Comparison of ENCODE assay signal across 17 cellular contexts in genomic region chr6:45617441-45617840, GRCh38.
A peak's percentile ranks its signal among the peaks of the same experiment; 100 is the strongest.
DNase-seq lines count a peak whose midpoint lies in the region; ATAC-seq and TF ChIP-seq lines count a peak whose summit lies in the region.
"Had no signal": no experiment of that assay in that cellular context is flagged by ENCODE, and none has a peak within 500 bp of the region (broad histone marks: within the 10 kb centered on the region; RNA-seq: fewer than 3 reads in every experiment).

No MANE protein-coding gene starts in this region.

- H3K14ac ChIP-seq in IMR-90 (replicated peaks; ENCODE audit: low read depth, low read length), result no peak overlapping the region

- ATAC-seq in CD4-positive, CD25-positive, alpha-beta regulatory T cell (ENCODE audit: low read depth in 2 of 2), result no peak
- no peak for ATAC-seq in IMR-90 (ENCODE audit: low read depth)
- no peak for ATAC-seq in heart right ventricle
- ATAC-seq in GM18517 (IDR thresholded peaks at IDR 0.05; ENCODE audit: unreplicated experiment), result no peak
- ATAC-seq: Right ventricle myocardium inferior had no signal

- no peak overlapping the region for H2AK5ac ChIP-seq in IMR-90 (ENCODE audit: low read depth, low read length)

- H3K27me3 Mint-ChIP-seq in CD4-positive, CD25-positive, alpha-beta regulatory T cell, result peaks cover 8% of the 10 kb centered on the region
- H3K27me3 Mint-ChIP-seq: B cell had no signal

- H3K9me3 ChIP-seq in CD4-positive, CD25-positive, alpha-beta regulatory T cell (ENCODE audit: control insufficient read depth in 2 of 2, low read length in 2 of 2), result no peaks in the 10 kb centered on the region
- no peaks in the 10 kb centered on the region for H3K9me3 ChIP-seq in IMR-90 (ENCODE audit: control insufficient read depth, insufficient read depth, low read length)
- H3K9me3 ChIP-seq in mesodermal cell (ENCODE audit: control insufficient read depth, low read length), result no peaks in the 10 kb centered on the region
- no peaks in the 10 kb centered on the region for H3K9me3 ChIP-seq in heart right ventricle
- no peaks in the 10 kb centered on the region for H3K9me3 ChIP-seq in Peyer's patch

- POLR2A ChIA-PET in IMR-90 (lab: Charles Lee; ENCODE audit: unreplicated experiment), result no interaction called here

- H4K20me1 ChIP-seq in IMR-90 (ENCODE audit: insufficient read depth, low read length), result no peaks in the 10 kb centered on the region

- in situ Hi-C loops in IMR-90 (cut with MboI; ENCODE audit: low sequenced_read_pairs), result no loop called here

- no peak for DNase-seq in CD4-positive, CD25-positive, alpha-beta regulatory T cell
- DNase-seq in IMR-90, result peak; percentile 19
- peak; percentile 44 for DNase-seq in choroid plexus epithelial cell (ENCODE audit: low read depth)
- DNase-seq in heart right ventricle, result no peak
- no peak for DNase-seq in NCI-H187 treated with DMSO at 0.1 percent for 48 hours (lab: John Stamatoyannopoulos, UW)
- DNase-seq in Peyer's patch, result no peak
- DNase-seq: DMS79 treated with DMSO at 0.1 percent for 48 hours, midbrain, NCI-H1930, NCI-H526 treated with DMSO at 0.1 percent for 48 hours had no signal

- no peak overlapping the region for H4K5ac ChIP-seq in IMR-90 (ENCODE audit: low read depth, low read length)

- H3K56ac ChIP-seq in IMR-90 (ENCODE audit: extremely low read depth, insufficient read depth, low read length), result no peak overlapping the region

- H3K4me1 ChIP-seq in CD4-positive, CD25-positive, alpha-beta regulatory T cell (ENCODE audit: control insufficient read depth, insufficient read depth, low read length, poor library complexity, severe bottlenecking), result peaks cover 15% of the 10 kb centered on the region
- peaks cover 4% of the 10 kb centered on the region for H3K4me1 ChIP-seq in IMR-90 (ENCODE audit: control insufficient read depth, insufficient read depth, low read length)
- H3K4me1 ChIP-seq in mesodermal cell (ENCODE audit: control insufficient read depth, insufficient read depth, low read length, poor library complexity, severe bottlenecking), result no peaks in the 10 kb centered on the region
- H3K4me1 ChIP-seq in heart right ventricle, result peaks cover 0 to 4% (median 0%) of the 10 kb centered on the region in 9 donors
- no peaks in the 10 kb centered on the region for H3K4me1 ChIP-seq in Peyer's patch
- H3K4me1 ChIP-seq: parathyroid adenoma had no signal

- H3K27me3 ChIP-seq in CD4-positive, CD25-positive, alpha-beta regulatory T cell (ENCODE audit: control insufficient read depth, insufficient read depth, low read length), result no peaks in the 10 kb centered on the region
- H3K27me3 ChIP-seq in IMR-90 (ENCODE audit: control insufficient read depth, insufficient read depth, low read length) (no peaks in the 10 kb centered on the region), heart right ventricle (no peaks in the 10 kb centered on the region), Peyer's patch (no peaks in the 10 kb centered on the region)

- H2BK15ac ChIP-seq in IMR-90 (ENCODE audit: low read depth, low read length), result no peak overlapping the region

- H3K9me3 Mint-ChIP-seq in CD4-positive, CD25-positive, alpha-beta regulatory T cell, result peaks cover 0 to 6% (median 0%) of the 10 kb centered on the region in 7 donors

- no peaks in the 10 kb centered on the region for H3K79me1 ChIP-seq in IMR-90 (ENCODE audit: low read depth in 1 of 2, low read length in 2 of 2)

- no peak overlapping the region for H3K9ac ChIP-seq in IMR-90 (ENCODE audit: low read depth, low read length)
- H3K9ac ChIP-seq: KMS-11, parathyroid adenoma had no signal

- H2AK9ac ChIP-seq in IMR-90 (replicated peaks; ENCODE audit: low read depth, low read length, poor library complexity), result no peak overlapping the region

- no peak overlapping the region for H3K23ac ChIP-seq in IMR-90 (ENCODE audit: low read depth, low read length)

- H4K8ac ChIP-seq in IMR-90 (ENCODE audit: low read depth in 2 of 2, low read length in 2 of 2), result no peak overlapping the region

- no peak overlapping the region for H3K4me3 Mint-ChIP-seq in CD4-positive, CD25-positive, alpha-beta regulatory T cell
- H3K4me3 Mint-ChIP-seq: activated T-helper 1 cell treated with anti-CD3 and anti-CD28 coated beads, Interleukin-12 subunit alpha, Interleukin-12 subunit beta, Interleukin-2, Interleukin-4 antibody, amounts not matched to agents 30 ng/mL and 10 ng/mL and 1 ng/mL, durations not matched to agents 14 hours and 24 hours and 36 hours; B cell had no signal

- no peak overlapping the region for H3K18ac ChIP-seq in IMR-90 (ENCODE audit: low read depth, low read length)

- H2BK120ac ChIP-seq in IMR-90 (ENCODE audit: low read depth, low read length), result no peak overlapping the region

- TF ChIP-seq RAD21 in IMR-90 (IDR thresholded peaks at IDR 0.05; ENCODE audit: low read length), result peak; percentile 52

- no peak overlapping the region for H3K27ac ChIP-seq in CD4-positive, CD25-positive, alpha-beta regulatory T cell (ENCODE audit: insufficient read depth, low read length, poor library complexity, severe bottlenecking)
- H3K27ac ChIP-seq in IMR-90 (ENCODE audit: insufficient read depth, low read length) (no peak overlapping the region), mesodermal cell (ENCODE audit: low read depth, low read length, severe bottlenecking) (peak overlapping the region; percentile 26), heart right ventricle (no peak overlapping the region), Peyer's patch (no peak overlapping the region)
- H3K27ac ChIP-seq: KMS-11, parathyroid adenoma had no signal

- H3K4me3 ChIP-seq in CD4-positive, CD25-positive, alpha-beta regulatory T cell (ENCODE audit: low read depth, low read length), result no peak overlapping the region
- H3K4me3 ChIP-seq in IMR-90 (ENCODE audit: insufficient read depth, low read depth, low read length), result no peak overlapping the region
- H3K4me3 ChIP-seq in choroid plexus epithelial cell (ENCODE audit: low read depth, low read length), result no peak overlapping the region
- no peak overlapping the region for H3K4me3 ChIP-seq in mesodermal cell (ENCODE audit: extremely low read depth, insufficient read depth, low read length, poor library complexity, severe bottlenecking)
- no peak overlapping the region for H3K4me3 ChIP-seq in heart right ventricle
- no peak overlapping the region for H3K4me3 ChIP-seq in Peyer's patch

- peaks cover 11 to 33% (median 17%) of the 10 kb centered on the region in 4 donors for H3K4me1 Mint-ChIP-seq in CD4-positive, CD25-positive, alpha-beta regulatory T cell

- BruUV-seq in IMR-90 (replicated peaks; lab: Mats Ljungman, UMichigan), result no TSS peak

- CTCF ChIA-PET in IMR-90 (lab: Yijun Ruan, JAX), result interaction anchor here (0.6 kb wide), 1 partner anchor 615 kb away, joined by 4 read pairs; no protein-coding TSS in a partner anchor

- dilution Hi-C loops in IMR-90 (cut with HindIII; ENCODE audit: low sequenced_read_pairs, unreplicated experiment), result no loop called here

- H2AFZ ChIP-seq in IMR-90 (replicated peaks; ENCODE audit: low read length, poor library complexity), result no peak overlapping the region
- H2AFZ ChIP-seq: parathyroid adenoma had no signal

- no peak overlapping the region for H3K4me2 ChIP-seq in IMR-90 (ENCODE audit: low read depth, low read length)
- H3K4me2 ChIP-seq: KMS-11 had no signal

- no CpG with 5 or more reads among the region's 3 CpGs for WGBS in IMR-90 (ENCODE audit: extremely low coverage in 2 of 2, insufficient read length in 1 of 2), 2 experiments
- no CpG with 5 or more reads among the region's 3 CpGs for WGBS in mesodermal cell (ENCODE audit: insufficient coverage in 2 of 2), 2 experiments
- 94 to 96% methylated on average over 3 of the region's 3 CpGs for WGBS in heart right ventricle, 2 donors

- H3K27ac Mint-ChIP-seq in CD4-positive, CD25-positive, alpha-beta regulatory T cell, result peak overlapping the region in 2 of 3 donors; percentile 5 to 34
- H3K27ac Mint-ChIP-seq: activated T-helper 1 cell treated with anti-CD3 and anti-CD28 coated beads, Interleukin-12 subunit alpha, Interleukin-12 subunit beta, Interleukin-2, Interleukin-4 antibody, amounts not matched to agents 30 ng/mL and 10 ng/mL and 1 ng/mL, durations not matched to agents 14 hours and 24 hours and 36 hours; B cell had no signal

- H3K36me3 Mint-ChIP-seq in CD4-positive, CD25-positive, alpha-beta regulatory T cell, result peaks cover 5% of the 10 kb centered on the region

- H3K36me3 ChIP-seq in CD4-positive, CD25-positive, alpha-beta regulatory T cell (ENCODE audit: control insufficient read depth, insufficient read depth, low read length), result no peaks in the 10 kb centered on the region
- H3K36me3 ChIP-seq in IMR-90 (ENCODE audit: control insufficient read depth, insufficient read depth, low read length) (no peaks in the 10 kb centered on the region), mesodermal cell (ENCODE audit: control insufficient read depth, insufficient read depth, low read length) (no peaks in the 10 kb centered on the region), heart right ventricle (no peaks in the 10 kb centered on the region), Peyer's patch (no peaks in the 10 kb centered on the region)

- no peak overlapping the region for H2BK20ac ChIP-seq in IMR-90 (ENCODE audit: low read depth, low read length)

- H3K9me1 ChIP-seq in IMR-90 (ENCODE audit: insufficient read depth, low read length), result peaks cover 3% of the 10 kb centered on the region

- TF ChIP-seq CTCF in IMR-90 (conservative IDR thresholded peaks at IDR 0.05; ENCODE audit: low read depth, low read length) (0 out of 2 replicates have a peak, but pooled peaks have one; percentile 28), choroid plexus epithelial cell (conservative IDR thresholded peaks at IDR 0.05; ENCODE audit: low read depth, low read length) (peak; percentile 38), heart right ventricle (IDR thresholded peaks at IDR 0.05) (no peak), Peyer's patch (IDR thresholded peaks at IDR 0.05) (no peak)

- no peak overlapping the region for H4K91ac ChIP-seq in IMR-90 (ENCODE audit: insufficient read depth, low read depth, low read length)

- H2BK5ac ChIP-seq in IMR-90 (ENCODE audit: low read depth, low read length, poor library complexity, severe bottlenecking), result no peak overlapping the region

- TF ChIP-seq POLR2A in IMR-90 (IDR thresholded peaks at IDR 0.05; ENCODE audit: low read depth, low read length) (no peak), Peyer's patch (IDR thresholded peaks at IDR 0.05) (no peak)

- no peak overlapping the region for H3K4ac ChIP-seq in IMR-90 (ENCODE audit: low read depth, low read length)

- intact Hi-C loops in IMR-90 (cut with micrococcal nuclease) (no loop called here), heart right ventricle (cut with DNase I) (no loop called here)

TF ChIP-seq in IMR-90, 13 proteins besides CTCF, POLR2A, EP300 and RAD21:
- TF ChIP-seq MXI1 (IDR thresholded peaks at IDR 0.05; ENCODE audit: borderline replicate concordance, low read depth, low read length) (no peak), NFE2L2 (IDR thresholded peaks at IDR 0.05; ENCODE audit: low read depth, low read length) (no peak), SMC3 (IDR thresholded peaks at IDR 0.05; ENCODE audit: low read depth, low read length) (peak; percentile 36; the same call in 1 of the 2 replicates)

Comparison
In these comparisons a context has a peak if more than half of its experiments do, and no peak if none do; other contexts are left out.
1. DNase-seq: peak in IMR-90 (single experiment) and choroid plexus epithelial cell (single experiment); none in CD4-positive, CD25-positive, alpha-beta regulatory T cell (0 of 3), heart right ventricle (0 of 2), NCI-H187 treated with DMSO at 0.1 percent for 48 hours (single experiment) and Peyer's patch (0 of 3).
2. CTCF ChIP-seq: peak in IMR-90 (single experiment) and choroid plexus epithelial cell (single experiment); none in heart right ventricle (0 of 9) and Peyer's patch (0 of 6).